In genomic region chr16:56519459-56520250, GRCh38 we compare ENCODE assay signal across 8 cellular contexts. TPM values are rescaled to one million over a fixed set of nuclear protein-coding genes. Genes with fewer than 3 reads are reported as not detected.
DNase-seq lines count a peak whose midpoint lies in the region; ATAC-seq and TF ChIP-seq lines count a peak whose summit lies in the region.

BBS2 (minus strand) TSS chr16:56520024; CDS start chr16:56519862, 162 bp downstream.

- peak in 3 of 6 experiments; percentile 29 to 38 (median 31) for TF ChIP-seq CTCF in Peyer's patch (IDR thresholded peaks at IDR 0.05)
- TF ChIP-seq CTCF in esophagus muscularis mucosa (IDR thresholded peaks at IDR 0.05): peak in 1 of 3 experiments; percentile 4

- H3K36me3 ChIP-seq in Peyer's patch: no peaks in the 10 kb centered on the region
- no peaks in the 10 kb centered on the region for H3K36me3 ChIP-seq in esophagus muscularis mucosa
- no peaks in the 10 kb centered on the region for H3K36me3 ChIP-seq in muscle layer of duodenum (ENCODE audit: control insufficient read depth in 1 of 2, insufficient read depth in 2 of 2, low read length in 2 of 2)

- peaks cover 30% of the 10 kb centered on the region for H3K4me1 Mint-ChIP-seq in activated T-cell treated with anti-CD3 and anti-CD28 coated beads, Interleukin-2, amount 50 U/mL, for 72 hours (ENCODE audit: low read depth)

- DNase-seq in DMS79 (lab: John Stamatoyannopoulos, UW): peak; percentile 27
- peak; percentile 93 for DNase-seq in KBM-7
- peak; percentile 88 to 95 (median 95) for DNase-seq in Peyer's patch
- peak; percentile 91 to 92 for DNase-seq in activated T-cell treated with anti-CD3 and anti-CD28 coated beads, Interleukin-2, amount 50 U/mL, for 72 hours
- DNase-seq in esophagus muscularis mucosa (ENCODE audit: extremely low spot score): peak; percentile 96
- DNase-seq in stimulated activated CD8-positive, alpha-beta memory T cell treated with anti-CD3 and anti-CD28 coated beads, Interleukin-7, amount 100 ng/mL, for 24 hours (ENCODE audit: low read depth): peak; percentile 90

- TF ChIP-seq POLR2A in Peyer's patch (IDR thresholded peaks at IDR 0.05) (peak; percentile 76 to 86), esophagus muscularis mucosa (IDR thresholded peaks at IDR 0.05; ENCODE audit: low read depth) (peak; percentile 60)

- H3K27ac Mint-ChIP-seq in activated T-cell treated with anti-CD3 and anti-CD28 coated beads, Interleukin-2, amount 50 U/mL, for 72 hours: peak within 1 kb of the TSS; percentile 70

- peak within 1 kb of the TSS; percentile 83 to 85 for H3K4me3 Mint-ChIP-seq in activated T-cell treated with anti-CD3 and anti-CD28 coated beads, Interleukin-2, amount 50 U/mL, for 72 hours

- H3K9me3 ChIP-seq in Peyer's patch (no peaks in the 10 kb centered on the region), esophagus muscularis mucosa (no peaks in the 10 kb centered on the region), muscle layer of duodenum (ENCODE audit: control insufficient read depth in 1 of 2, low read length in 2 of 2) (no peaks in the 10 kb centered on the region)

- H3K9me3 Mint-ChIP-seq in activated T-cell treated with anti-CD3 and anti-CD28 coated beads, Interleukin-2, amount 50 U/mL, for 72 hours: no peaks in the 10 kb centered on the region

- H3K36me3 Mint-ChIP-seq in activated T-cell treated with anti-CD3 and anti-CD28 coated beads, Interleukin-2, amount 50 U/mL, for 72 hours (ENCODE audit: insufficient read depth in 2 of 2): no peaks in the 10 kb centered on the region

- H3K4me3 ChIP-seq in Peyer's patch: peak within 1 kb of the TSS; percentile 68 to 94 (median 78)
- H3K4me3 ChIP-seq in esophagus muscularis mucosa: peak within 1 kb of the TSS; percentile 78 to 99 (median 98)
- peak within 1 kb of the TSS; percentile 78 to 93 for H3K4me3 ChIP-seq in muscle layer of duodenum (ENCODE audit: low read depth in 1 of 2, low read length in 2 of 2)

- TF ChIP-seq EP300 in esophagus muscularis mucosa (IDR thresholded peaks at IDR 0.05): no peak

- H3K27me3 ChIP-seq in Peyer's patch: no peaks in the 10 kb centered on the region
- no peaks in the 10 kb centered on the region for H3K27me3 ChIP-seq in esophagus muscularis mucosa
- no peaks in the 10 kb centered on the region for H3K27me3 ChIP-seq in muscle layer of duodenum (ENCODE audit: low read depth, low read length)

- H3K4me1 ChIP-seq in Peyer's patch (peaks cover 3 to 31% (median 7%) of the 10 kb centered on the region in 4 donors), esophagus muscularis mucosa (peaks cover 32 to 51% (median 43%) of the 10 kb centered on the region in 4 donors), muscle layer of duodenum (ENCODE audit: control insufficient read depth in 1 of 2, insufficient read depth in 2 of 2, low read length in 2 of 2) (peaks cover 0 to 34% of the 10 kb centered on the region in 2 donors)

- in situ Hi-C loops in KBM-7 (cut with MboI; ENCODE audit: low pct_unique_long_range_greater_than_20kb, low sequenced_read_pairs): no loop called here

- WGBS in esophagus muscularis mucosa: 0% methylated on average over 15 of the region's 65 CpGs

- H3K27ac ChIP-seq in Peyer's patch: peak within 1 kb of the TSS; percentile 79 to 97 (median 88)
- peak within 1 kb of the TSS; percentile 86 to 91 (median 86) for H3K27ac ChIP-seq in esophagus muscularis mucosa (replicated peaks in 1 of 4)
- peak within 1 kb of the TSS; percentile 32 for H3K27ac ChIP-seq in muscle layer of duodenum (ENCODE audit: low read length)

- intact Hi-C loops in esophagus muscularis mucosa (cut with DNase I): loop anchor here (5.0 kb wide), 2 partner anchors 83 to 183 kb away; no protein-coding TSS in a partner anchor

- no peaks in the 10 kb centered on the region for H3K27me3 Mint-ChIP-seq in activated T-cell treated with anti-CD3 and anti-CD28 coated beads, Interleukin-2, amount 50 U/mL, for 72 hours (ENCODE audit: low read depth)

- ATAC-seq in GM21723 (IDR thresholded peaks at IDR 0.05; ENCODE audit: unreplicated experiment): peak; percentile 92
- peak; percentile 89 to 91 for ATAC-seq in activated T-cell treated with anti-CD3 and anti-CD28 coated beads, Interleukin-2, amount 50 U/mL, for 72 hours (replicated peaks in 1 of 2)

RNA-seq across cellular contexts. Expression of gene BBS2, which starts in this region (rescaled TPM):
- total RNA-seq in Peyer's patch (10 to 100 TPM; 22.9 to 66.0 (median 39.6) TPM), esophagus muscularis mucosa (10 to 100 TPM; 33.2 to 47.8 (median 39.0) TPM)
- total RNA-seq in activated T-cell treated with anti-CD3 and anti-CD28 coated beads, Interleukin-2, amount 50 U/mL, for 72 hours: 10 to 100 TPM; 25.7 to 27.6 TPM

Comparison
In these comparisons a context has a peak if more than half of its experiments do, and no peak if none do; other contexts are left out.
1. Peak in every context shown above with its lines: DNase-seq, ATAC-seq, H3K4me3 ChIP-seq and H3K27ac ChIP-seq.
2. DNase-seq: peak in every context shown above with its lines; median percentile 96 in esophagus muscularis mucosa; 95 in Peyer's patch; 93 in KBM-7; 92 in activated T-cell treated with anti-CD3 and anti-CD28 coated beads, Interleukin-2, amount 50 U/mL, for 72 hours; 90 in stimulated activated CD8-positive, alpha-beta memory T cell treated with anti-CD3 and anti-CD28 coated beads, Interleukin-7, amount 100 ng/mL, for 24 hours; 27 in DMS79.
3. H3K27ac ChIP-seq: peak in every context shown above with its lines; median percentile 88 in Peyer's patch; 86 in esophagus muscularis mucosa; 32 in muscle layer of duodenum.